ENCODE assay signal across 1 cellular context in the genomic region with DNA sequence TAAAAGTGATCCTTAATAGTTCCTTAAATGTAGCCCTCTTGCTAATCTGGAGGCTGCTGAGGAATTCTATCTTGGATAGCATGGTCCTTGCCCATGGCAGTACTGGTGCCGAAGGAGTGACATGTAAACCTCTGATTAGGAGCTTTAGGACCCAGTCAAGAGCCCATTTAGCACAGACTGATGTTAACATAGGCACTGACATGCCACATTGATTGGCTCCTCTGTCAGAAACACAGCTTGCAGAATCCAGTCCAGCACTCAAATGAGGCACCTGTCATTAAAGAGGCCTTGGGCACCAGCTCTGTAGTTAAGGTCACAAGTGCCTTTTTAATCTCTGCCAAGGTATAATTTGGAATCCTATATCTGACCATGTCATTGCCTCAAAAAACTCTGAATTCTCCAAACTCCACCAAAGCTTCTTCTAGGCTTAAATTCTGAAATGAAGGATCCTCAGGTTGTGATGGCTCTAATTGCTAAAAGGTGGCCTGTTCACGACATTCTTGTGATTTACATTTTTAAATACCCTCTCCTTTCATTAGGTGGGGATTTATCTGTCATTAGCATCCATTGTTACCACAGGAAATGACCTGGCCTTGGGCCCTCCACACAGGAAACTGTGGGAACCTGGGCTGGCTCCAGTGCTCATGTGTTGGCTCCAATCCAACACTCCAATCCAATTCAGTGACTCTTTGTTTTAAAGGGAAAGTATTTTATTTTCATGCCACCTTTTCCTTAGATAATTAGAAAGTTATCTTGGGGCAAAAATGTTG.
TF ChIP-seq lines count a peak whose summit lies in the region.

No MANE protein-coding gene starts in this region.

TF ChIP-seq in WTC11, 78 proteins besides CTCF, POLR2A, EP300 and RAD21 (continued from another document):
- TF ChIP-seq, protein P1, sequence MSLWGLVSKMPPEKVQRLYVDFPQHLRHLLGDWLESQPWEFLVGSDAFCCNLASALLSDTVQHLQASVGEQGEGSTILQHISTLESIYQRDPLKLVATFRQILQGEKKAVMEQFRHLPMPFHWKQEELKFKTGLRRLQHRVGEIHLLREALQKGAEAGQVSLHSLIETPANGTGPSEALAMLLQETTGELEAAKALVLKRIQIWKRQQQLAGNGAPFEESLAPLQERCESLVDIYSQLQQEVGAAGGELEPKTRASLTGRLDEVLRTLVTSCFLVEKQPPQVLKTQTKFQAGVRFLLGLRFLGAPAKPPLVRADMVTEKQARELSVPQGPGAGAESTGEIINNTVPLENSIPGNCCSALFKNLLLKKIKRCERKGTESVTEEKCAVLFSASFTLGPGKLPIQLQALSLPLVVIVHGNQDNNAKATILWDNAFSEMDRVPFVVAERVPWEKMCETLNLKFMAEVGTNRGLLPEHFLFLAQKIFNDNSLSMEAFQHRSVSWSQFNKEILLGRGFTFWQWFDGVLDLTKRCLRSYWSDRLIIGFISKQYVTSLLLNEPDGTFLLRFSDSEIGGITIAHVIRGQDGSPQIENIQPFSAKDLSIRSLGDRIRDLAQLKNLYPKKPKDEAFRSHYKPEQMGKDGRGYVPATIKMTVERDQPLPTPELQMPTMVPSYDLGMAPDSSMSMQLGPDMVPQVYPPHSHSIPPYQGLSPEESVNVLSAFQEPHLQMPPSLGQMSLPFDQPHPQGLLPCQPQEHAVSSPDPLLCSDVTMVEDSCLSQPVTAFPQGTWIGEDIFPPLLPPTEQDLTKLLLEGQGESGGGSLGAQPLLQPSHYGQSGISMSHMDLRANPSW (CRISPR knock-in tag; conservative IDR thresholded peaks at IDR 0.05; ENCODE audit: low read depth) = no peak
- TF ChIP-seq FOXJ3 (CRISPR knock-in tag; IDR thresholded peaks at IDR 0.05; ENCODE audit: borderline replicate concordance) (no peak), NFE2L1 (CRISPR knock-in tag; IDR thresholded peaks at IDR 0.05) (no peak), SMAD3 (CRISPR knock-in tag; IDR thresholded peaks at IDR 0.05; ENCODE audit: borderline replicate concordance) (no peak), ATF1 (CRISPR knock-in tag; IDR thresholded peaks at IDR 0.05) (no peak), KAT7 (CRISPR knock-in tag; IDR thresholded peaks at IDR 0.05; ENCODE audit: borderline replicate concordance) (no peak)
- TF ChIP-seq, protein P2, sequence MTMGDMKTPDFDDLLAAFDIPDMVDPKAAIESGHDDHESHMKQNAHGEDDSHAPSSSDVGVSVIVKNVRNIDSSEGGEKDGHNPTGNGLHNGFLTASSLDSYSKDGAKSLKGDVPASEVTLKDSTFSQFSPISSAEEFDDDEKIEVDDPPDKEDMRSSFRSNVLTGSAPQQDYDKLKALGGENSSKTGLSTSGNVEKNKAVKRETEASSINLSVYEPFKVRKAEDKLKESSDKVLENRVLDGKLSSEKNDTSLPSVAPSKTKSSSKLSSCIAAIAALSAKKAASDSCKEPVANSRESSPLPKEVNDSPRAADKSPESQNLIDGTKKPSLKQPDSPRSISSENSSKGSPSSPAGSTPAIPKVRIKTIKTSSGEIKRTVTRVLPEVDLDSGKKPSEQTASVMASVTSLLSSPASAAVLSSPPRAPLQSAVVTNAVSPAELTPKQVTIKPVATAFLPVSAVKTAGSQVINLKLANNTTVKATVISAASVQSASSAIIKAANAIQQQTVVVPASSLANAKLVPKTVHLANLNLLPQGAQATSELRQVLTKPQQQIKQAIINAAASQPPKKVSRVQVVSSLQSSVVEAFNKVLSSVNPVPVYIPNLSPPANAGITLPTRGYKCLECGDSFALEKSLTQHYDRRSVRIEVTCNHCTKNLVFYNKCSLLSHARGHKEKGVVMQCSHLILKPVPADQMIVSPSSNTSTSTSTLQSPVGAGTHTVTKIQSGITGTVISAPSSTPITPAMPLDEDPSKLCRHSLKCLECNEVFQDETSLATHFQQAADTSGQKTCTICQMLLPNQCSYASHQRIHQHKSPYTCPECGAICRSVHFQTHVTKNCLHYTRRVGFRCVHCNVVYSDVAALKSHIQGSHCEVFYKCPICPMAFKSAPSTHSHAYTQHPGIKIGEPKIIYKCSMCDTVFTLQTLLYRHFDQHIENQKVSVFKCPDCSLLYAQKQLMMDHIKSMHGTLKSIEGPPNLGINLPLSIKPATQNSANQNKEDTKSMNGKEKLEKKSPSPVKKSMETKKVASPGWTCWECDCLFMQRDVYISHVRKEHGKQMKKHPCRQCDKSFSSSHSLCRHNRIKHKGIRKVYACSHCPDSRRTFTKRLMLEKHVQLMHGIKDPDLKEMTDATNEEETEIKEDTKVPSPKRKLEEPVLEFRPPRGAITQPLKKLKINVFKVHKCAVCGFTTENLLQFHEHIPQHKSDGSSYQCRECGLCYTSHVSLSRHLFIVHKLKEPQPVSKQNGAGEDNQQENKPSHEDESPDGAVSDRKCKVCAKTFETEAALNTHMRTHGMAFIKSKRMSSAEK (CRISPR knock-in tag; IDR thresholded peaks at IDR 0.05; ENCODE audit: borderline replicate concordance) = no peak
